In genomic region chr7:67171151-67171550, GRCh38 we compare ENCODE assay signal across 8 cellular contexts.
DNase-seq lines count a peak whose midpoint lies in the region; ATAC-seq and TF ChIP-seq lines count a peak whose summit lies in the region.
"Not testable (repeated sequence)": the region's sequence is repeated elsewhere in the genome, so short reads cannot be mapped to it uniquely, and the experiment has no call there.

No MANE protein-coding gene starts in this region.

- H3K27ac Mint-ChIP-seq in activated naive CD4-positive, alpha-beta T cell treated with anti-CD3 and anti-CD28 coated beads, Interleukin-2, amount 50 U/mL, for 24 hours, result peak overlapping the region; percentile 11
- H3K27ac Mint-ChIP-seq in neural progenitor cell, result not testable (repeated sequence)

- not testable (repeated sequence) for H3K79me2 ChIP-seq in neural progenitor cell (ENCODE audit: low read depth)

- DNase-seq in GM12865 (ENCODE audit: low read depth) (peak; percentile 40), MV-4-11 (lab: John Stamatoyannopoulos, UW) (peak; percentile 3)
- not testable (repeated sequence) for DNase-seq in neural progenitor cell (ENCODE audit: low spot score)

- H3K36me3 Mint-ChIP-seq in activated naive CD4-positive, alpha-beta T cell treated with anti-CD3 and anti-CD28 coated beads, Interleukin-2, amount 50 U/mL, for 24 hours; neural progenitor cell: not testable (repeated sequence)

- not testable (repeated sequence) for H3K4me1 ChIP-seq in neural progenitor cell

- TF ChIP-seq CTCF in GM12865 (IDR thresholded peaks at IDR 0.05; ENCODE audit: insufficient read depth, low read depth, low read length, missing control alignments); neural progenitor cell (IDR thresholded peaks at IDR 0.05): not testable (repeated sequence)

- not testable (repeated sequence) for H3K9me3 ChIP-seq in neural progenitor cell (ENCODE audit: low read depth)

- not testable (repeated sequence) for H2AFZ ChIP-seq in neural progenitor cell (replicated peaks)

- H3K9ac ChIP-seq in neural progenitor cell, result not testable (repeated sequence)

- H4K20me1 ChIP-seq in neural progenitor cell (ENCODE audit: low read depth), result not testable (repeated sequence)

- not testable (repeated sequence) for H3K9me3 Mint-ChIP-seq in activated naive CD4-positive, alpha-beta T cell treated with anti-CD3 and anti-CD28 coated beads, Interleukin-2, amount 50 U/mL, for 24 hours; neural progenitor cell

- not testable (repeated sequence) for H3K27me3 Mint-ChIP-seq in activated naive CD4-positive, alpha-beta T cell treated with anti-CD3 and anti-CD28 coated beads, Interleukin-2, amount 50 U/mL, for 24 hours; neural progenitor cell (ENCODE audit: insufficient read depth, low read depth)

- not testable (repeated sequence) for H3F3A ChIP-seq in neural progenitor cell (ENCODE audit: low read depth)

- ATAC-seq in GM19043 (IDR thresholded peaks at IDR 0.05; ENCODE audit: low read depth, unreplicated experiment) (peak; percentile 66), GM21367 (IDR thresholded peaks at IDR 0.05; ENCODE audit: unreplicated experiment) (peak; percentile 82), HG02610 (IDR thresholded peaks at IDR 0.05; ENCODE audit: unreplicated experiment) (peak; percentile 58), HG03066 (IDR thresholded peaks at IDR 0.05; ENCODE audit: low read depth, unreplicated experiment) (peak; percentile 72)

- not testable (repeated sequence) for H3K27me3 ChIP-seq in neural progenitor cell

- H3K27ac ChIP-seq in neural progenitor cell, result peak overlapping the region; percentile 61

- peak overlapping the region; percentile 39; the same call in 1 of the 2 replicates for H3K4me3 ChIP-seq in GM12865 (ENCODE audit: low read depth, low read length)
- H3K4me3 ChIP-seq in neural progenitor cell, result not testable (repeated sequence)

- peak overlapping the region; percentile 4 for H3K4me3 Mint-ChIP-seq in activated naive CD4-positive, alpha-beta T cell treated with anti-CD3 and anti-CD28 coated beads, Interleukin-2, amount 50 U/mL, for 24 hours
- not testable (repeated sequence) for H3K4me3 Mint-ChIP-seq in neural progenitor cell

- not testable (repeated sequence) for H3K4me2 ChIP-seq in neural progenitor cell

- not testable (repeated sequence) for H3K36me3 ChIP-seq in neural progenitor cell

- peaks cover 13% of the 10 kb centered on the region for H3K4me1 Mint-ChIP-seq in activated naive CD4-positive, alpha-beta T cell treated with anti-CD3 and anti-CD28 coated beads, Interleukin-2, amount 50 U/mL, for 24 hours
- H3K4me1 Mint-ChIP-seq in neural progenitor cell, result not testable (repeated sequence)
